In the genomic region with DNA sequence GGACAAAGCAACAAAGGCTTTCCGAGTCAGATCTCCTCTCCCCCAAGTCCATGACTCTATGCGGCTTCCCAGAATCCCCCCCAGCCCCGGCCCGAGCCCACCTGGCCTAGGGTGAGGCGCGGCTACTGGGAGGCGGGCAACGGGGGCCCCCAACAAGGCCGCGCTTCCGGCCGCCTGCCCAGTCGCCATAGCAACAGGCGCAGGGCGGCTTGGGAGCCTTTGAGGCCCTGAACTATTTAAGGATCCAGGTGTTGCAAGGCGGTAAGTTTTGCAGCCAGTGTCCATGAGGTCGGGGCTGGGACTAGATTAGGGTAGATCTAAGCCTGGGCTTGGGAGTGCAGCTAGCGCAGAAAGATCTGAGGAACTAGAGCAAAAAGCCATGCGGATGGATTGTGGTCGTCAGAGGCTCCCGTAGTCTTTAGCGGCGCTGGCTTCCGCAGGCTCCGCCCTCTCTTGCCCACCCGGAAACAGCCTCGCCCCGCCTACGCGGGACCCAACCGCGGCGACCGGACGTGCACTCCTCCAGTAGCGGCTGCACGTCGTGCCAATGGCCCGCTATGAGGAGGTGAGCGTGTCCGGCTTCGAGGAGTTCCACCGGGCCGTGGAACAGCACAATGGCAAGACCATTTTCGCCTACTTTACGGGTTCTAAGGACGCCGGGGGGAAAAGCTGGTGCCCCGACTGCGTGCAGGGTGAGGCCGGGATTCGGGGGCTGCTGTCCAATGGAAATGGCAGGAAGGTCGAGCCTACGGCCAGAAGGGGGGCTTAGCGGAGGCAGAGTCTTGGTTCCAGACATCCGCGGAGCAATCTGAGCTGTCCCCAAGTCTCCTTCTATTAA, we compare ENCODE assay signal across 1 cellular context.
TF ChIP-seq lines count a peak whose summit lies in the region.

A gene (minus strand): TSS at position 176 of the 838 bp plus-strand sequence. CDS start 5,608 bp downstream, outside the sequence.
A gene (plus strand): TSS at position 525 of the 838 bp plus-strand sequence. CDS start 23 bp downstream, at position 548.

TF ChIP-seq in GM12878, 131 proteins besides CTCF, POLR2A, EP300 and RAD21 (continued from another document and continues in another):
- TF ChIP-seq, protein P1, sequence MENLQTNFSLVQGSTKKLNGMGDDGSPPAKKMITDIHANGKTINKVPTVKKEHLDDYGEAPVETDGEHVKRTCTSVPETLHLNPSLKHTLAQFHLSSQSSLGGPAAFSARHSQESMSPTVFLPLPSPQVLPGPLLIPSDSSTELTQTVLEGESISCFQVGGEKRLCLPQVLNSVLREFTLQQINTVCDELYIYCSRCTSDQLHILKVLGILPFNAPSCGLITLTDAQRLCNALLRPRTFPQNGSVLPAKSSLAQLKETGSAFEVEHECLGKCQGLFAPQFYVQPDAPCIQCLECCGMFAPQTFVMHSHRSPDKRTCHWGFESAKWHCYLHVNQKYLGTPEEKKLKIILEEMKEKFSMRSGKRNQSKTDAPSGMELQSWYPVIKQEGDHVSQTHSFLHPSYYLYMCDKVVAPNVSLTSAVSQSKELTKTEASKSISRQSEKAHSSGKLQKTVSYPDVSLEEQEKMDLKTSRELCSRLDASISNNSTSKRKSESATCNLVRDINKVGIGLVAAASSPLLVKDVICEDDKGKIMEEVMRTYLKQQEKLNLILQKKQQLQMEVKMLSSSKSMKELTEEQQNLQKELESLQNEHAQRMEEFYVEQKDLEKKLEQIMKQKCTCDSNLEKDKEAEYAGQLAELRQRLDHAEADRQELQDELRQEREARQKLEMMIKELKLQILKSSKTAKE (IDR thresholded peaks at IDR 0.05; ENCODE audit: low read depth, poor library complexity, severe bottlenecking): peak; percentile 34
- TF ChIP-seq, protein P2, sequence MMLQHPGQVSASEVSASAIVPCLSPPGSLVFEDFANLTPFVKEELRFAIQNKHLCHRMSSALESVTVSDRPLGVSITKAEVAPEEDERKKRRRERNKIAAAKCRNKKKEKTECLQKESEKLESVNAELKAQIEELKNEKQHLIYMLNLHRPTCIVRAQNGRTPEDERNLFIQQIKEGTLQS (IDR thresholded peaks at IDR 0.05; ENCODE audit: borderline replicate concordance, extremely low read depth, low read depth, low read length): no peak
- TF ChIP-seq CHD2 (IDR thresholded peaks at IDR 0.05; ENCODE audit: borderline replicate concordance, low read depth, low read length) (peak; percentile 60; the same call in 1 of the 2 replicates), RBBP5 (conservative IDR thresholded peaks at IDR 0.05) (no peak), SUPT20H (IDR thresholded peaks at IDR 0.05; ENCODE audit: borderline replicate concordance, control insufficient read depth, low read depth, low read length) (no peak), ASH2L (IDR thresholded peaks at IDR 0.05; ENCODE audit: borderline replicate concordance, low read depth) (no peak), NFIC (IDR thresholded peaks at IDR 0.05; ENCODE audit: low read depth, low read length) (no peak), KLF5 (IDR thresholded peaks at IDR 0.05; ENCODE audit: partially characterized antibody) (peak; percentile 31), SIN3A (IDR thresholded peaks at IDR 0.05; ENCODE audit: low read depth, low read length) (peak; percentile 92), ESRRA (IDR thresholded peaks at IDR 0.05; ENCODE audit: low read length) (no peak), EGR1 (IDR thresholded peaks at IDR 0.05; ENCODE audit: borderline replicate concordance in 1 of 2, low read depth in 2 of 2, low read length in 2 of 2) (peak; percentile 6 to 79), CHD1 (IDR thresholded peaks at IDR 0.05; ENCODE audit: low read depth, low read length) (no peak), HDAC6 (IDR thresholded peaks at IDR 0.05; ENCODE audit: unreplicated experiment) (no peak), TCF7 (IDR thresholded peaks at IDR 0.05; ENCODE audit: borderline replicate concordance) (no peak), HCFC1 (IDR thresholded peaks at IDR 0.05; ENCODE audit: low read length) (peak; percentile 62), ZSCAN29 (IDR thresholded peaks at IDR 0.05) (no peak), ATF7 (IDR thresholded peaks at IDR 0.05; ENCODE audit: low read depth) (0 out of 2 replicates have a peak, but pooled peaks have one; percentile 37), YBX1 (IDR thresholded peaks at IDR 0.05) (no peak), RFX5 (IDR thresholded peaks at IDR 0.05; ENCODE audit: low read depth, low read length) (0 out of 2 replicates have a peak, but pooled peaks have one; percentile 19), POLR2AphosphoS2 (IDR thresholded peaks at IDR 0.05; ENCODE audit: low read depth, low read length) (peak; percentile 97), MXI1 (IDR thresholded peaks at IDR 0.05; ENCODE audit: low read depth, low read length) (peak; percentile 91), NR2F1 (conservative IDR thresholded peaks at IDR 0.05) (peak; percentile 53; the same call in 1 of the 2 replicates), IRF4 (IDR thresholded peaks at IDR 0.05; ENCODE audit: low read depth, low read length) (no peak), RB1 (IDR thresholded peaks at IDR 0.05; ENCODE audit: borderline replicate concordance) (0 out of 2 replicates have a peak, but pooled peaks have one; percentile 5), SREBF2 (IDR thresholded peaks at IDR 0.05; ENCODE audit: low read length) (no peak)
- TF ChIP-seq, protein P3, sequence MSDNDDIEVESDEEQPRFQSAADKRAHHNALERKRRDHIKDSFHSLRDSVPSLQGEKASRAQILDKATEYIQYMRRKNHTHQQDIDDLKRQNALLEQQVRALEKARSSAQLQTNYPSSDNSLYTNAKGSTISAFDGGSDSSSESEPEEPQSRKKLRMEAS (IDR thresholded peaks at IDR 0.05; ENCODE audit: low read depth, low read length): peak; percentile 83
- TF ChIP-seq, protein P4, sequence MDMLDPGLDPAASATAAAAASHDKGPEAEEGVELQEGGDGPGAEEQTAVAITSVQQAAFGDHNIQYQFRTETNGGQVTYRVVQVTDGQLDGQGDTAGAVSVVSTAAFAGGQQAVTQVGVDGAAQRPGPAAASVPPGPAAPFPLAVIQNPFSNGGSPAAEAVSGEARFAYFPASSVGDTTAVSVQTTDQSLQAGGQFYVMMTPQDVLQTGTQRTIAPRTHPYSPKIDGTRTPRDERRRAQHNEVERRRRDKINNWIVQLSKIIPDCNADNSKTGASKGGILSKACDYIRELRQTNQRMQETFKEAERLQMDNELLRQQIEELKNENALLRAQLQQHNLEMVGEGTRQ (IDR thresholded peaks at IDR 0.05; ENCODE audit: borderline replicate concordance, low read depth, low read length): no peak
- TF ChIP-seq, protein P5, sequence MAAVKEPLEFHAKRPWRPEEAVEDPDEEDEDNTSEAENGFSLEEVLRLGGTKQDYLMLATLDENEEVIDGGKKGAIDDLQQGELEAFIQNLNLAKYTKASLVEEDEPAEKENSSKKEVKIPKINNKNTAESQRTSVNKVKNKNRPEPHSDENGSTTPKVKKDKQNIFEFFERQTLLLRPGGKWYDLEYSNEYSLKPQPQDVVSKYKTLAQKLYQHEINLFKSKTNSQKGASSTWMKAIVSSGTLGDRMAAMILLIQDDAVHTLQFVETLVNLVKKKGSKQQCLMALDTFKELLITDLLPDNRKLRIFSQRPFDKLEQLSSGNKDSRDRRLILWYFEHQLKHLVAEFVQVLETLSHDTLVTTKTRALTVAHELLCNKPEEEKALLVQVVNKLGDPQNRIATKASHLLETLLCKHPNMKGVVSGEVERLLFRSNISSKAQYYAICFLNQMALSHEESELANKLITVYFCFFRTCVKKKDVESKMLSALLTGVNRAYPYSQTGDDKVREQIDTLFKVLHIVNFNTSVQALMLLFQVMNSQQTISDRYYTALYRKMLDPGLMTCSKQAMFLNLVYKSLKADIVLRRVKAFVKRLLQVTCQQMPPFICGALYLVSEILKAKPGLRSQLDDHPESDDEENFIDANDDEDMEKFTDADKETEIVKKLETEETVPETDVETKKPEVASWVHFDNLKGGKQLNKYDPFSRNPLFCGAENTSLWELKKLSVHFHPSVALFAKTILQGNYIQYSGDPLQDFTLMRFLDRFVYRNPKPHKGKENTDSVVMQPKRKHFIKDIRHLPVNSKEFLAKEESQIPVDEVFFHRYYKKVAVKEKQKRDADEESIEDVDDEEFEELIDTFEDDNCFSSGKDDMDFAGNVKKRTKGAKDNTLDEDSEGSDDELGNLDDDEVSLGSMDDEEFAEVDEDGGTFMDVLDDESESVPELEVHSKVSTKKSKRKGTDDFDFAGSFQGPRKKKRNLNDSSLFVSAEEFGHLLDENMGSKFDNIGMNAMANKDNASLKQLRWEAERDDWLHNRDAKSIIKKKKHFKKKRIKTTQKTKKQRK (IDR thresholded peaks at IDR 0.05; ENCODE audit: low read depth, low read length): no peak
- TF ChIP-seq, protein P6, sequence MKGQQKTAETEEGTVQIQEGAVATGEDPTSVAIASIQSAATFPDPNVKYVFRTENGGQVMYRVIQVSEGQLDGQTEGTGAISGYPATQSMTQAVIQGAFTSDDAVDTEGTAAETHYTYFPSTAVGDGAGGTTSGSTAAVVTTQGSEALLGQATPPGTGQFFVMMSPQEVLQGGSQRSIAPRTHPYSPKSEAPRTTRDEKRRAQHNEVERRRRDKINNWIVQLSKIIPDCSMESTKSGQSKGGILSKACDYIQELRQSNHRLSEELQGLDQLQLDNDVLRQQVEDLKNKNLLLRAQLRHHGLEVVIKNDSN (IDR thresholded peaks at IDR 0.05; ENCODE audit: borderline replicate concordance, extremely low read length, insufficient read depth, low read depth, low read length): no peak
- TF ChIP-seq, protein P7, sequence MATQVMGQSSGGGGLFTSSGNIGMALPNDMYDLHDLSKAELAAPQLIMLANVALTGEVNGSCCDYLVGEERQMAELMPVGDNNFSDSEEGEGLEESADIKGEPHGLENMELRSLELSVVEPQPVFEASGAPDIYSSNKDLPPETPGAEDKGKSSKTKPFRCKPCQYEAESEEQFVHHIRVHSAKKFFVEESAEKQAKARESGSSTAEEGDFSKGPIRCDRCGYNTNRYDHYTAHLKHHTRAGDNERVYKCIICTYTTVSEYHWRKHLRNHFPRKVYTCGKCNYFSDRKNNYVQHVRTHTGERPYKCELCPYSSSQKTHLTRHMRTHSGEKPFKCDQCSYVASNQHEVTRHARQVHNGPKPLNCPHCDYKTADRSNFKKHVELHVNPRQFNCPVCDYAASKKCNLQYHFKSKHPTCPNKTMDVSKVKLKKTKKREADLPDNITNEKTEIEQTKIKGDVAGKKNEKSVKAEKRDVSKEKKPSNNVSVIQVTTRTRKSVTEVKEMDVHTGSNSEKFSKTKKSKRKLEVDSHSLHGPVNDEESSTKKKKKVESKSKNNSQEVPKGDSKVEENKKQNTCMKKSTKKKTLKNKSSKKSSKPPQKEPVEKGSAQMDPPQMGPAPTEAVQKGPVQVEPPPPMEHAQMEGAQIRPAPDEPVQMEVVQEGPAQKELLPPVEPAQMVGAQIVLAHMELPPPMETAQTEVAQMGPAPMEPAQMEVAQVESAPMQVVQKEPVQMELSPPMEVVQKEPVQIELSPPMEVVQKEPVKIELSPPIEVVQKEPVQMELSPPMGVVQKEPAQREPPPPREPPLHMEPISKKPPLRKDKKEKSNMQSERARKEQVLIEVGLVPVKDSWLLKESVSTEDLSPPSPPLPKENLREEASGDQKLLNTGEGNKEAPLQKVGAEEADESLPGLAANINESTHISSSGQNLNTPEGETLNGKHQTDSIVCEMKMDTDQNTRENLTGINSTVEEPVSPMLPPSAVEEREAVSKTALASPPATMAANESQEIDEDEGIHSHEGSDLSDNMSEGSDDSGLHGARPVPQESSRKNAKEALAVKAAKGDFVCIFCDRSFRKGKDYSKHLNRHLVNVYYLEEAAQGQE (IDR thresholded peaks at IDR 0.05; ENCODE audit: low read depth, low read length): no peak; the same call in 1 of the 2 replicates
- TF ChIP-seq, protein P8, sequence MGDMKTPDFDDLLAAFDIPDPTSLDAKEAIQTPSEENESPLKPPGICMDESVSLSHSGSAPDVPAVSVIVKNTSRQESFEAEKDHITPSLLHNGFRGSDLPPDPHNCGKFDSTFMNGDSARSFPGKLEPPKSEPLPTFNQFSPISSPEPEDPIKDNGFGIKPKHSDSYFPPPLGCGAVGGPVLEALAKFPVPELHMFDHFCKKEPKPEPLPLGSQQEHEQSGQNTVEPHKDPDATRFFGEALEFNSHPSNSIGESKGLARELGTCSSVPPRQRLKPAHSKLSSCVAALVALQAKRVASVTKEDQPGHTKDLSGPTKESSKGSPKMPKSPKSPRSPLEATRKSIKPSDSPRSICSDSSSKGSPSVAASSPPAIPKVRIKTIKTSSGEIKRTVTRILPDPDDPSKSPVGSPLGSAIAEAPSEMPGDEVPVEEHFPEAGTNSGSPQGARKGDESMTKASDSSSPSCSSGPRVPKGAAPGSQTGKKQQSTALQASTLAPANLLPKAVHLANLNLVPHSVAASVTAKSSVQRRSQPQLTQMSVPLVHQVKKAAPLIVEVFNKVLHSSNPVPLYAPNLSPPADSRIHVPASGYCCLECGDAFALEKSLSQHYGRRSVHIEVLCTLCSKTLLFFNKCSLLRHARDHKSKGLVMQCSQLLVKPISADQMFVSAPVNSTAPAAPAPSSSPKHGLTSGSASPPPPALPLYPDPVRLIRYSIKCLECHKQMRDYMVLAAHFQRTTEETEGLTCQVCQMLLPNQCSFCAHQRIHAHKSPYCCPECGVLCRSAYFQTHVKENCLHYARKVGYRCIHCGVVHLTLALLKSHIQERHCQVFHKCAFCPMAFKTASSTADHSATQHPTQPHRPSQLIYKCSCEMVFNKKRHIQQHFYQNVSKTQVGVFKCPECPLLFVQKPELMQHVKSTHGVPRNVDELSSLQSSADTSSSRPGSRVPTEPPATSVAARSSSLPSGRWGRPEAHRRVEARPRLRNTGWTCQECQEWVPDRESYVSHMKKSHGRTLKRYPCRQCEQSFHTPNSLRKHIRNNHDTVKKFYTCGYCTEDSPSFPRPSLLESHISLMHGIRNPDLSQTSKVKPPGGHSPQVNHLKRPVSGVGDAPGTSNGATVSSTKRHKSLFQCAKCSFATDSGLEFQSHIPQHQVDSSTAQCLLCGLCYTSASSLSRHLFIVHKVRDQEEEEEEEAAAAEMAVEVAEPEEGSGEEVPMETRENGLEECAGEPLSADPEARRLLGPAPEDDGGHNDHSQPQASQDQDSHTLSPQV (IDR thresholded peaks at IDR 0.05): no peak
- TF ChIP-seq, protein P9, sequence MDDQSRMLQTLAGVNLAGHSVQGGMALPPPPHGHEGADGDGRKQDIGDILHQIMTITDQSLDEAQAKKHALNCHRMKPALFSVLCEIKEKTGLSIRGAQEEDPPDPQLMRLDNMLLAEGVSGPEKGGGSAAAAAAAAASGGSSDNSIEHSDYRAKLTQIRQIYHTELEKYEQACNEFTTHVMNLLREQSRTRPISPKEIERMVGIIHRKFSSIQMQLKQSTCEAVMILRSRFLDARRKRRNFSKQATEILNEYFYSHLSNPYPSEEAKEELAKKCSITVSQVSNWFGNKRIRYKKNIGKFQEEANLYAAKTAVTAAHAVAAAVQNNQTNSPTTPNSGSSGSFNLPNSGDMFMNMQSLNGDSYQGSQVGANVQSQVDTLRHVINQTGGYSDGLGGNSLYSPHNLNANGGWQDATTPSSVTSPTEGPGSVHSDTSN (IDR thresholded peaks at IDR 0.05; ENCODE audit: insufficient replicate concordance, low read depth, low read length): peak; percentile 6
- TF ChIP-seq, protein P10, sequence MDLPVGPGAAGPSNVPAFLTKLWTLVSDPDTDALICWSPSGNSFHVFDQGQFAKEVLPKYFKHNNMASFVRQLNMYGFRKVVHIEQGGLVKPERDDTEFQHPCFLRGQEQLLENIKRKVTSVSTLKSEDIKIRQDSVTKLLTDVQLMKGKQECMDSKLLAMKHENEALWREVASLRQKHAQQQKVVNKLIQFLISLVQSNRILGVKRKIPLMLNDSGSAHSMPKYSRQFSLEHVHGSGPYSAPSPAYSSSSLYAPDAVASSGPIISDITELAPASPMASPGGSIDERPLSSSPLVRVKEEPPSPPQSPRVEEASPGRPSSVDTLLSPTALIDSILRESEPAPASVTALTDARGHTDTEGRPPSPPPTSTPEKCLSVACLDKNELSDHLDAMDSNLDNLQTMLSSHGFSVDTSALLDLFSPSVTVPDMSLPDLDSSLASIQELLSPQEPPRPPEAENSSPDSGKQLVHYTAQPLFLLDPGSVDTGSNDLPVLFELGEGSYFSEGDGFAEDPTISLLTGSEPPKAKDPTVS (IDR thresholded peaks at IDR 0.05; ENCODE audit: low read depth, low read length): no peak
